ENCODE assay signal across 8 cellular contexts in the genomic region with DNA sequence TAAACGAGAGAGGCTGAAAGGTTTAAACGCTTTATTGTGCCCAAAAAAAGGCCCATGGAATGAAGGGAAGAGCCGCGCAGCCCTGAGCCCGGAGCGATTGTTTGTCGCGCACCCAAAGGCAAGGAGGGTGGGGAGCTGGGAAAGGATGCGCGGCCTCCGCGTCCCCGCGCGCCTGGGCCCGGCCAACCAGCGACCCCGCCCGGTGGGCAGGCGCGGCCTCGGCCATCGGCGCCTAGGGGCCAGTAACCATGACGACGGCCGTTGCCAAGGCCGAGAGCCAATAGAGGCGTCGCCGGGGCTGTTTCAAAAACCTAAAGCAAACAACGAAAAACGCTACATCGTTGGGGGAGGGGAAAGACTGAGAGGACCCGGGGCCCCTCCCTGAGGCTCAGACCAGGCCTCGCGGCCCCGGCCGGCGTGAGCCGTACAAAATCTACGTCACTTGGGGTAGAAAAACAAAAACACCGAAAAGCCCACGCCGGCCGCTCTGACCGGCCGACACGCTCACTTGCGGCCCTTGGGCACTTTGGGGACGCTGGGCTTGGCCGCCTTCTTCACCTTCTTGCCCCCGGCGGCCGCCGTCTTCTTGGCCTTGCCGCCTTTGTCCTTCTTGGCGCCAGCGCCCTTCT. TPM values are rescaled to one million over a fixed set of nuclear protein-coding genes. Genes with fewer than 3 reads are reported as not detected.
DNase-seq lines count a peak whose midpoint lies in the region; ATAC-seq and TF ChIP-seq lines count a peak whose summit lies in the region.

No MANE protein-coding gene starts in this region.

- H3K36me3 Mint-ChIP-seq in CD8-positive, alpha-beta T cell, result peaks cover 4% of the 10 kb centered on the region
- peaks cover 9% of the 10 kb centered on the region for H3K36me3 Mint-ChIP-seq in MCF 10A (ENCODE audit: insufficient read depth, unreplicated experiment)

- peak overlapping the region; percentile 95 for H3K4me3 Mint-ChIP-seq in CD8-positive, alpha-beta T cell
- H3K4me3 Mint-ChIP-seq in MCF 10A (ENCODE audit: unreplicated experiment), result peak overlapping the region; percentile 81

- in situ Hi-C loops in GM23248 (cut with MboI), result no loop called here

- peaks cover 16% of the 10 kb centered on the region for H3K4me1 ChIP-seq in CD8-positive, alpha-beta T cell (ENCODE audit: insufficient read depth, low read length)
- H3K4me1 ChIP-seq in GM23248 (ENCODE audit: insufficient read depth), result 0 out of 2 replicates have a peak, but pooled peaks cover 5% of the 10 kb centered on the region

- peak overlapping the region; percentile 70 for H2AFZ ChIP-seq in GM23248

- no peaks in the 10 kb centered on the region for H3K27me3 ChIP-seq in CD8-positive, alpha-beta T cell (ENCODE audit: insufficient read depth, low read length)
- H3K27me3 ChIP-seq in GM23248 (replicated peaks; ENCODE audit: insufficient read depth), result no peaks in the 10 kb centered on the region

- H3K4me2 ChIP-seq in GM23248 (ENCODE audit: unreplicated experiment), result peak overlapping the region; percentile 94

- no peaks in the 10 kb centered on the region for H3K27me3 Mint-ChIP-seq in CD8-positive, alpha-beta T cell (ENCODE audit: low read depth)
- H3K27me3 Mint-ChIP-seq in MCF 10A (ENCODE audit: insufficient read depth, unreplicated experiment), result no peaks in the 10 kb centered on the region

- CTCF ChIA-PET in CD8-positive, alpha-beta T cell (lab: Charles Lee), result no interaction called here
- CTCF ChIA-PET in MCF 10A (lab: Yijun Ruan, JAX), result interaction anchor here (1.5 kb wide), 1 partner anchor 119 kb away, joined by 3 read pairs; no protein-coding TSS in a partner anchor

- no peaks in the 10 kb centered on the region for H3K9me3 ChIP-seq in CD8-positive, alpha-beta T cell (ENCODE audit: low read length)
- H3K9me3 ChIP-seq in GM23248 (ENCODE audit: low read depth), result no peaks in the 10 kb centered on the region

- peak; percentile 11 for ATAC-seq in CD8-positive, alpha-beta T cell
- no peak for ATAC-seq in GM21717 (IDR thresholded peaks at IDR 0.05; ENCODE audit: unreplicated experiment)

- no peaks in the 10 kb centered on the region for H3K36me3 ChIP-seq in CD8-positive, alpha-beta T cell (ENCODE audit: insufficient read depth, low read length)
- H3K36me3 ChIP-seq in GM23248 (ENCODE audit: low read depth), result no peaks in the 10 kb centered on the region

- H3K79me2 ChIP-seq in GM23248 (ENCODE audit: insufficient read depth), result peaks cover 4% of the 10 kb centered on the region; the same call in 1 of the 2 replicates

- no peaks in the 10 kb centered on the region for H3K9me3 Mint-ChIP-seq in CD8-positive, alpha-beta T cell
- no peaks in the 10 kb centered on the region for H3K9me3 Mint-ChIP-seq in MCF 10A (ENCODE audit: unreplicated experiment)

- TF ChIP-seq CTCF in CD8-positive, alpha-beta T cell (IDR thresholded peaks at IDR 0.05), result no peak
- TF ChIP-seq CTCF in MCF 10A (IDR thresholded peaks at IDR 0.05; ENCODE audit: unreplicated experiment), result no peak

- peaks cover 25% of the 10 kb centered on the region for H3K4me1 Mint-ChIP-seq in CD8-positive, alpha-beta T cell (ENCODE audit: low read depth)
- H3K4me1 Mint-ChIP-seq in MCF 10A (ENCODE audit: insufficient read depth, unreplicated experiment), result peaks cover 16% of the 10 kb centered on the region

- H3K27ac ChIP-seq in CD8-positive, alpha-beta T cell (ENCODE audit: low read depth, low read length), result peak overlapping the region; percentile 74
- H3K27ac ChIP-seq in GM23248, result peak overlapping the region; percentile 84

- no TSS peak for BruUV-seq in MCF 10A (replicated peaks; lab: Mats Ljungman, UMichigan)

- peak overlapping the region; percentile 86 for H3K4me3 ChIP-seq in CD8-positive, alpha-beta T cell (ENCODE audit: low read depth, low read length)
- H3K4me3 ChIP-seq in GM23248, result peak overlapping the region; percentile 97

- intact Hi-C loops in CD8-positive, alpha-beta T cell (cut with DNase I, micrococcal nuclease), result loop anchor here (5.0 to 10.0 kb wide), 6 partner anchors 82 to 800 kb away; a partner anchor contains a TSS
- intact Hi-C loops in MCF 10A (cut with micrococcal nuclease), result loop anchor here (2.0 to 5.0 kb wide), 3 partner anchors 36 to 262 kb away; a partner anchor contains a TSS

- WGBS in GM23248 (ENCODE audit: low coverage in 1 of 2, low lambda C conversion rate in 2 of 2, missing lambda C conversion rate in 2 of 2), 2 experiments, result 1% methylated on average over 59 of the region's 59 CpGs

- DNase-seq in CD8-positive, alpha-beta T cell, result peak in 6 of 7 experiments; percentile 24 to 72 (median 50)
- DNase-seq in GM23248 (peak; percentile 92), NCI-H1694 treated with DMSO at 0.1 percent for 48 hours (lab: John Stamatoyannopoulos, UW) (peak; percentile 68), T-helper 2 cell (peak in 4 of 5 experiments; percentile 16 to 78 (median 30)), MCF 10A (ENCODE audit: unreplicated experiment) (peak; percentile 87), iPS DF 19.7 (ENCODE audit: low read depth, low spot score) (peak; percentile 88), putamen (ENCODE audit: low spot score) (peak; percentile 85)

- H3K27ac Mint-ChIP-seq in CD8-positive, alpha-beta T cell, result peak overlapping the region; percentile 84
- H3K27ac Mint-ChIP-seq in MCF 10A (ENCODE audit: low read depth, unreplicated experiment), result peak overlapping the region; percentile 87

- POLR2A ChIA-PET in CD8-positive, alpha-beta T cell (lab: Charles Lee), result interaction anchor here (1.1 to 4.7 kb wide), 8 partner anchors 10 to 291 kb away, joined by 3 to 49 read pairs (median 10); a partner anchor contains a TSS
- POLR2A ChIA-PET in MCF 10A (lab: Yijun Ruan, JAX), result interaction anchor here (0.6 to 5.2 kb wide), 10 partner anchors 13 to 469 kb away, joined by 3 to 56 read pairs (median 14); a partner anchor contains a TSS

- no peaks in the 10 kb centered on the region for H4K20me1 ChIP-seq in GM23248 (ENCODE audit: insufficient read depth)

- no peaks in the 10 kb centered on the region for H3K9me2 ChIP-seq in GM23248 (ENCODE audit: insufficient read depth)

- no peaks in the 10 kb centered on the region for H3F3A ChIP-seq in GM23248 (ENCODE audit: insufficient read depth)

- peak overlapping the region; percentile 92 for H3K9ac ChIP-seq in GM23248

RNA-seq across cellular contexts. Expression of a gene that starts 36.2 kb away (rescaled TPM):
- 10 to 100 TPM; 69.5 to 78.7 TPM for total RNA-seq in CD8-positive, alpha-beta T cell
- total RNA-seq in GM23248 (2014; rRNA removed; shearing (Covaris generic)), result 10.6 and 12.5 TPM in 2 replicates
- 33.2 and 33.5 TPM in 2 replicates for polyA plus RNA-seq in GM23248 (2016; fragmentation: Nextera tagmentation; extraction: Ambion mirVana)
- 29.4 and 42.8 TPM in 2 replicates for total RNA-seq in MCF 10A (2022)

Comparison
In these comparisons a context has a peak if more than half of its experiments do, and no peak if none do; other contexts are left out.
1. DNase-seq: peak in every context shown above with its lines; median percentile 92 in GM23248; 88 in iPS DF 19.7; 87 in MCF 10A; 85 in putamen; 68 in NCI-H1694 treated with DMSO at 0.1 percent for 48 hours; 50 in CD8-positive, alpha-beta T cell; 30 in T-helper 2 cell.